In the genomic region with DNA sequence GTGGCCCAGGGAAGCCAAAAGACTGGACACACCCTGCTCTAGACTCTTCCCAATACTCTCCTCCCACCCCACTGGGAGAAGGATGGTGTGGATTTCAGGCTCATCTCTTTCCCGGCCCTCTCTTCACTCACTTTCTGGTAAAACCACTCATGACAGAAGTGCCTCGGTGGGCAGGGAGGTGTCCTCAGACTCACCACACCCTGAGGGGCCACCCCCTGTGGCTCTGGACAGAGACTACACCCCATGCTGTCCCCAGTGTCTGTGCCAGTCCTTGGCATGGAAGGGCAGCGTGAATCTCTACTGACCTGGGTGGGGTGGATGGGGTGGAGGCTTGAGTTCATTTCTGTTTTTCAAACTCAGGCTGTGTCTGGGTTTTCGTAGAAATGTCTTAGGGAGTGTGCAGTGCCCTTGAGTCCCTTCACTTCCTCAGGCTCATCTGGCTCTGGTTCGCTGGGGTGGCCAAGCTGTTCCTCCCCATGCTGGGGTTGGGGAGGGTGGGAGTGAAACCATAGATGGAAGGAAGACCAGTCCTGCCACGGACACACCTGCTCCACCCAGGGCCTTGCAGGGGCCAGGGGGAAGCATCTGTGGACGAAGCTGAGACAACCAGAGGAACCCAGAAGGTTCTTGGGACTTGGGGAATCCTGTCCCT, we compare ENCODE assay signal across 20 cellular contexts. TPM values are rescaled to one million over a fixed set of nuclear protein-coding genes. Genes with fewer than 3 reads are reported as not detected.
DNase-seq lines count a peak whose midpoint lies in the region; ATAC-seq, FAIRE-seq and TF ChIP-seq lines count a peak whose summit lies in the region.
"Had no signal": no experiment of that assay in that cellular context is flagged by ENCODE, and none has a peak within 500 bp of the region (broad histone marks: within the 10 kb centered on the region; RNA-seq: fewer than 3 reads in every experiment).

No MANE protein-coding gene starts in this region.

- H3K36me3 Mint-ChIP-seq in stimulated activated naive CD8-positive, alpha-beta T cell treated with anti-CD3 and anti-CD28 coated beads, Interleukin-15, Interleukin-2, amounts not matched to agents 100 ng/mL and 50 ng/mL, for 24 hours (ENCODE audit: low read depth), result peaks cover 66% of the 10 kb centered on the region
- peaks cover 48% of the 10 kb centered on the region for H3K36me3 Mint-ChIP-seq in activated T-helper 1 cell treated with anti-CD3 and anti-CD28 coated beads, Interleukin-12 subunit alpha, Interleukin-12 subunit beta, Interleukin-2, Interleukin-4 antibody, amounts not matched to agents 30 ng/mL and 10 ng/mL and 1 ng/mL, durations not matched to agents 14 hours and 24 hours and 36 hours (ENCODE audit: low read depth)

- H3K9me3 Mint-ChIP-seq in stimulated activated naive CD8-positive, alpha-beta T cell treated with anti-CD3 and anti-CD28 coated beads, Interleukin-15, Interleukin-2, amounts not matched to agents 100 ng/mL and 50 ng/mL, for 24 hours, result no peaks in the 10 kb centered on the region
- H3K9me3 Mint-ChIP-seq in activated T-helper 1 cell treated with anti-CD3 and anti-CD28 coated beads, Interleukin-12 subunit alpha, Interleukin-12 subunit beta, Interleukin-2, Interleukin-4 antibody, amounts not matched to agents 30 ng/mL and 10 ng/mL and 1 ng/mL, durations not matched to agents 14 hours and 24 hours and 36 hours, result no peaks in the 10 kb centered on the region

- no peak overlapping the region for H3K4me3 ChIP-seq in mucosa of descending colon
- H3K4me3 ChIP-seq: left lung, tibial nerve had no signal

- DNase-seq in stimulated activated naive CD8-positive, alpha-beta T cell treated with anti-CD3 and anti-CD28 coated beads, Interleukin-15, Interleukin-2, amounts not matched to agents 100 U/mL and 50 U/mL, for 24 hours, result no peak
- no peak for DNase-seq in activated T-helper 1 cell treated with anti-CD3 and anti-CD28 coated beads, Interleukin-12 subunit alpha, Interleukin-12 subunit beta, Interleukin-2, Interleukin-4 antibody, amounts not matched to agents 30 ng/mL and 10 ng/mL and 1 ng/mL, durations not matched to agents 14 hours and 24 hours and 36 hours (ENCODE audit: low spot score)
- DNase-seq in mucosa of descending colon (no peak), urothelium cell line (ENCODE audit: low spot score) (no peak), foreskin melanocyte (no peak), SIG-M5 treated with dmso at 0.1 percent for 504 hours (lab: John Stamatoyannopoulos, UW; ENCODE audit: unreplicated experiment) (no peak)
- DNase-seq: activated CD4-positive, alpha-beta T cell treated with anti-CD3 and anti-CD28 coated beads, Interleukin-2, amount 50 U/mL, for 48 hours; amniotic stem cell; Caco-2; effector CD4-positive, alpha-beta T cell; EL; left lung; NCI-H2029; NCI-H510A; stimulated activated CD4-positive, alpha-beta T cell treated with anti-CD3 and anti-CD28 coated beads, Interleukin-15, amount 100 ng/mL, for 24 hours had no signal

- ATAC-seq in stimulated activated naive CD8-positive, alpha-beta T cell treated with anti-CD3 and anti-CD28 coated beads, Interleukin-15, Interleukin-2, amounts not matched to agents 100 U/mL and 50 U/mL, for 24 hours, result no peak
- peak; percentile 1 for ATAC-seq in mucosa of descending colon
- no peak for ATAC-seq in GM21526 (IDR thresholded peaks at IDR 0.05; ENCODE audit: low FRiP score, unreplicated experiment)
- ATAC-seq: left lung had no signal

- H3K36me3 ChIP-seq in mucosa of descending colon (ENCODE audit: low read depth), result no peaks in the 10 kb centered on the region

- intact Hi-C loops in activated T-helper 1 cell treated with anti-CD3 and anti-CD28 coated beads, Interleukin-12 subunit alpha, Interleukin-12 subunit beta, Interleukin-2, Interleukin-4 antibody, amounts not matched to agents 30 ng/mL and 10 ng/mL and 1 ng/mL, durations not matched to agents 14 hours and 24 hours and 36 hours (cut with micrococcal nuclease), result no loop called here
- intact Hi-C loops in mucosa of descending colon (cut with DNase I, micrococcal nuclease), result no loop called here

- H3K27ac Mint-ChIP-seq in stimulated activated naive CD8-positive, alpha-beta T cell treated with anti-CD3 and anti-CD28 coated beads, Interleukin-15, Interleukin-2, amounts not matched to agents 100 ng/mL and 50 ng/mL, for 24 hours, result peak overlapping the region; percentile 80
- peak overlapping the region; percentile 47 for H3K27ac Mint-ChIP-seq in activated T-helper 1 cell treated with anti-CD3 and anti-CD28 coated beads, Interleukin-12 subunit alpha, Interleukin-12 subunit beta, Interleukin-2, Interleukin-4 antibody, amounts not matched to agents 30 ng/mL and 10 ng/mL and 1 ng/mL, durations not matched to agents 14 hours and 24 hours and 36 hours

- H3K9me3 ChIP-seq in mucosa of descending colon, result no peaks in the 10 kb centered on the region
- H3K9me3 ChIP-seq: Caco-2, left lung, tibial nerve had no signal

- H3K27me3 Mint-ChIP-seq in stimulated activated naive CD8-positive, alpha-beta T cell treated with anti-CD3 and anti-CD28 coated beads, Interleukin-15, Interleukin-2, amounts not matched to agents 100 ng/mL and 50 ng/mL, for 24 hours, result no peaks in the 10 kb centered on the region
- H3K27me3 Mint-ChIP-seq in activated T-helper 1 cell treated with anti-CD3 and anti-CD28 coated beads, Interleukin-12 subunit alpha, Interleukin-12 subunit beta, Interleukin-2, Interleukin-4 antibody, amounts not matched to agents 30 ng/mL and 10 ng/mL and 1 ng/mL, durations not matched to agents 14 hours and 24 hours and 36 hours (ENCODE audit: insufficient read depth), result no peaks in the 10 kb centered on the region

- no peaks in the 10 kb centered on the region for H3K4me1 Mint-ChIP-seq in stimulated activated naive CD8-positive, alpha-beta T cell treated with anti-CD3 and anti-CD28 coated beads, Interleukin-15, Interleukin-2, amounts not matched to agents 100 ng/mL and 50 ng/mL, for 24 hours (ENCODE audit: low read depth)
- H3K4me1 Mint-ChIP-seq in activated T-helper 1 cell treated with anti-CD3 and anti-CD28 coated beads, Interleukin-12 subunit alpha, Interleukin-12 subunit beta, Interleukin-2, Interleukin-4 antibody, amounts not matched to agents 30 ng/mL and 10 ng/mL and 1 ng/mL, durations not matched to agents 14 hours and 24 hours and 36 hours (ENCODE audit: low read depth), result no peaks in the 10 kb centered on the region

- H3K4me1 ChIP-seq in mucosa of descending colon (ENCODE audit: low read depth), result no peaks in the 10 kb centered on the region
- H3K4me1 ChIP-seq: left lung, tibial nerve had no signal

- TF ChIP-seq CTCF in mucosa of descending colon (IDR thresholded peaks at IDR 0.05), result no peak

- no peak overlapping the region for H3K4me3 Mint-ChIP-seq in stimulated activated naive CD8-positive, alpha-beta T cell treated with anti-CD3 and anti-CD28 coated beads, Interleukin-15, Interleukin-2, amounts not matched to agents 100 ng/mL and 50 ng/mL, for 24 hours
- no peak overlapping the region for H3K4me3 Mint-ChIP-seq in activated T-helper 1 cell treated with anti-CD3 and anti-CD28 coated beads, Interleukin-12 subunit alpha, Interleukin-12 subunit beta, Interleukin-2, Interleukin-4 antibody, amounts not matched to agents 30 ng/mL and 10 ng/mL and 1 ng/mL, durations not matched to agents 14 hours and 24 hours and 36 hours

- FAIRE-seq in urothelium cell line (lab: Jason Lieb, UNC), result peak; percentile 5
- FAIRE-seq: GM18507, TTC549 had no signal

RNA-seq across cellular contexts. Expression of gene EZR, which starts 59.1 kb away (rescaled TPM):
- 205 and 206 TPM in 2 replicates for total RNA-seq in activated T-helper 1 cell treated with anti-CD3 and anti-CD28 coated beads, Interleukin-12 subunit alpha, Interleukin-12 subunit beta, Interleukin-2, Interleukin-4 antibody, amounts not matched to agents 30 ng/mL and 10 ng/mL and 1 ng/mL, durations not matched to agents 14 hours and 24 hours and 36 hours
- 100 to 1,000 TPM; 220 to 421 (median 334) TPM for total RNA-seq in mucosa of descending colon
